In the genomic region with DNA sequence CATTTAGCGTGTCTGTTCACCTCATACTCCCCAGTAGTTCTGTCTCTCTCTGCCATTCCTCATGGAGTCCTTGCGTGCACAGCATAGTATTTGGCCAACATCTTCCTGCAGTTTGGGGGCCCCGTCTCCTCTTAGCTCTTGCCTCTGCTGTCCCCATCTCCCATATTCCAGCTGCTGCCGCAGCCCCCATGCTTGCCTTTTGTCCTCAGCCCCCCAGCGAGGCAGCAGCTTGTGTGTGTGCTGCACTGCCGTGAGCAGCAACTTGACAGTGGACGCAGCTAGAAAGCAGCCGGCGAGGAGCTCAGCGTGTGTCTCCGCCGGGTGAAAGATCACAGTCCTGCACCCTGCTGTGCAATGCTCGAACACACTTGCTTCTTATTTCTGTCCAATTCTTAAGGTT, we compare ENCODE assay signal across 22 cellular contexts.
DNase-seq lines count a peak whose midpoint lies in the region; ATAC-seq and TF ChIP-seq lines count a peak whose summit lies in the region.
"Had no signal": no experiment of that assay in that cellular context is flagged by ENCODE, and none has a peak within 500 bp of the region (broad histone marks: within the 10 kb centered on the region; RNA-seq: fewer than 3 reads in every experiment).

No MANE protein-coding gene starts in this region.

- in situ Hi-C loops in IMR-90 (cut with MboI; ENCODE audit: low sequenced_read_pairs) = loop anchor here (5.0 kb wide), 1 partner anchor 260 kb away; no protein-coding TSS in a partner anchor

- H3K4me1 ChIP-seq in IMR-90 (ENCODE audit: control insufficient read depth, insufficient read depth, low read length) (peaks cover 16% of the 10 kb centered on the region), trophoblast cell (ENCODE audit: control insufficient read depth in 1 of 2, insufficient read depth in 2 of 2, low read length in 2 of 2) (no peaks in the 10 kb centered on the region)
- H3K4me1 ChIP-seq: Peyer's patch, vagina had no signal

- H3K36me3 Mint-ChIP-seq in activated naive CD4-positive, alpha-beta T cell treated with anti-CD3 and anti-CD28 coated beads for 36 hours (ENCODE audit: low read depth) = no peaks in the 10 kb centered on the region
- H3K36me3 Mint-ChIP-seq in brain = no peaks in the 10 kb centered on the region
- H3K36me3 Mint-ChIP-seq in T-helper 17 cell (ENCODE audit: low read depth) = no peaks in the 10 kb centered on the region
- H3K36me3 Mint-ChIP-seq: CD8-positive, alpha-beta memory T cell; WTC11 had no signal

- no peaks in the 10 kb centered on the region for H3K36me3 ChIP-seq in IMR-90 (ENCODE audit: control insufficient read depth, insufficient read depth, low read length)
- H3K36me3 ChIP-seq in trophoblast cell (ENCODE audit: control insufficient read depth in 1 of 2, insufficient read depth in 2 of 2, low read length in 2 of 2) = no peaks in the 10 kb centered on the region
- H3K36me3 ChIP-seq: left lung, Peyer's patch, SJCRH30, vagina had no signal

- H3K9me3 ChIP-seq in IMR-90 (ENCODE audit: control insufficient read depth, insufficient read depth, low read length) = no peaks in the 10 kb centered on the region
- peaks cover 3% of the 10 kb centered on the region for H3K9me3 ChIP-seq in trophoblast cell (ENCODE audit: insufficient read depth, low read depth, low read length)
- H3K9me3 ChIP-seq in T-helper 17 cell (ENCODE audit: control insufficient read depth, low read length, poor library complexity, severe bottlenecking) = no peaks in the 10 kb centered on the region
- H3K9me3 ChIP-seq: left lung, Peyer's patch, SJCRH30, vagina had no signal

- H3K4me1 Mint-ChIP-seq in activated naive CD4-positive, alpha-beta T cell treated with anti-CD3 and anti-CD28 coated beads for 36 hours (ENCODE audit: low read depth) = peaks cover 44% of the 10 kb centered on the region
- peaks cover 50% of the 10 kb centered on the region for H3K4me1 Mint-ChIP-seq in brain
- peaks cover 14% of the 10 kb centered on the region for H3K4me1 Mint-ChIP-seq in T-helper 17 cell

- H2BK120ac ChIP-seq in IMR-90 (ENCODE audit: low read depth, low read length) (peak overlapping the region; percentile 12; the same call in 1 of the 2 replicates), trophoblast cell (ENCODE audit: insufficient read depth, low read length, poor library complexity) (no peak overlapping the region)

- H3K27ac ChIP-seq in IMR-90 (ENCODE audit: insufficient read depth, low read length) = no peak overlapping the region
- H3K27ac ChIP-seq in trophoblast cell (ENCODE audit: low read depth, low read length) = no peak overlapping the region
- H3K27ac ChIP-seq: left lung, Peyer's patch, SJCRH30, vagina had no signal

- H3K27me3 Mint-ChIP-seq in activated naive CD4-positive, alpha-beta T cell treated with anti-CD3 and anti-CD28 coated beads for 36 hours (ENCODE audit: low read depth) = no peaks in the 10 kb centered on the region
- H3K27me3 Mint-ChIP-seq in brain (peaks cover 4% of the 10 kb centered on the region), T-helper 17 cell (peaks cover 33% of the 10 kb centered on the region)
- H3K27me3 Mint-ChIP-seq: naive thymus-derived CD4-positive, alpha-beta T cell had no signal

- no peak overlapping the region for H2BK12ac ChIP-seq in trophoblast cell (ENCODE audit: low read length)

- H3K18ac ChIP-seq in IMR-90 (ENCODE audit: low read depth, low read length) (no peak overlapping the region), trophoblast cell (ENCODE audit: low read length) (no peak overlapping the region)

- H2BK15ac ChIP-seq in IMR-90 (ENCODE audit: low read depth, low read length) = no peak overlapping the region

- no peak overlapping the region for H2BK20ac ChIP-seq in IMR-90 (ENCODE audit: low read depth, low read length)

- no peak overlapping the region for H2AFZ ChIP-seq in IMR-90 (replicated peaks; ENCODE audit: low read length, poor library complexity)
- no peak overlapping the region for H2AFZ ChIP-seq in trophoblast cell (ENCODE audit: insufficient read depth, low read length, poor library complexity)

- POLR2A ChIA-PET in IMR-90 (lab: Charles Lee; ENCODE audit: unreplicated experiment) = no interaction called here

- H3K4me2 ChIP-seq in IMR-90 (ENCODE audit: low read depth, low read length) (no peak overlapping the region), trophoblast cell (ENCODE audit: low read length) (no peak overlapping the region)

- H4K12ac ChIP-seq in trophoblast cell (ENCODE audit: low read depth, low read length) = no peak overlapping the region

- H4K20me1 ChIP-seq in IMR-90 (ENCODE audit: insufficient read depth, low read length) = peaks cover 11% of the 10 kb centered on the region; the same call in 1 of the 2 replicates

- no TSS peak for BruUV-seq in IMR-90 (replicated peaks; lab: Mats Ljungman, UMichigan)

- TF ChIP-seq CTCF in IMR-90 (conservative IDR thresholded peaks at IDR 0.05; ENCODE audit: low read depth, low read length) (no peak), brain (conservative IDR thresholded peaks at IDR 0.05) (no peak)

- peak overlapping the region; percentile 42 for H2BK5ac ChIP-seq in IMR-90 (ENCODE audit: low read depth, low read length, poor library complexity, severe bottlenecking)
- H2BK5ac ChIP-seq in trophoblast cell (ENCODE audit: low read depth, low read length, poor library complexity) = no peak overlapping the region

- H3K14ac ChIP-seq in IMR-90 (replicated peaks; ENCODE audit: low read depth, low read length) (no peak overlapping the region), trophoblast cell (ENCODE audit: low read length) (no peak overlapping the region)

- H3K9me3 Mint-ChIP-seq in activated naive CD4-positive, alpha-beta T cell treated with anti-CD3 and anti-CD28 coated beads for 36 hours = no peaks in the 10 kb centered on the region
- peaks cover 0 to 9% (median 4%) of the 10 kb centered on the region in 5 experiments for H3K9me3 Mint-ChIP-seq in brain
- H3K9me3 Mint-ChIP-seq: CD8-positive, alpha-beta memory T cell; naive thymus-derived CD4-positive, alpha-beta T cell; WTC11 had no signal

- H3K27me3 ChIP-seq in IMR-90 (ENCODE audit: control insufficient read depth, insufficient read depth, low read length) (no peaks in the 10 kb centered on the region), trophoblast cell (ENCODE audit: insufficient read depth, low read length) (no peaks in the 10 kb centered on the region)
- H3K27me3 ChIP-seq: Peyer's patch, SJCRH30, vagina had no signal

- H3K4me3 ChIP-seq in IMR-90 (ENCODE audit: insufficient read depth, low read depth, low read length) (no peak overlapping the region), trophoblast cell (ENCODE audit: low read depth, low read length) (peak overlapping the region; percentile 23)
- H3K4me3 ChIP-seq: left lung, Peyer's patch, SJCRH30, vagina had no signal

- peak overlapping the region; percentile 19 for H3K27ac Mint-ChIP-seq in activated naive CD4-positive, alpha-beta T cell treated with anti-CD3 and anti-CD28 coated beads for 36 hours
- peak overlapping the region in 3 of 5 experiments; percentile 14 to 54 (median 44) for H3K27ac Mint-ChIP-seq in brain
- no peak overlapping the region for H3K27ac Mint-ChIP-seq in T-helper 17 cell
- H3K27ac Mint-ChIP-seq: activated CD8-positive, alpha-beta T cell treated with anti-CD3 and anti-CD28 coated beads, Interleukin-2, amount 10 ng/mL, durations not matched to agents 7 days and 5 days; CD8-positive, alpha-beta memory T cell; WTC11 had no signal

- no peak for DNase-seq in activated naive CD4-positive, alpha-beta T cell treated with anti-CD3 and anti-CD28 coated beads for 36 hours
- no peak for DNase-seq in activated naive CD4-positive, alpha-beta T cell treated with anti-CD3 and anti-CD28 coated beads, Interleukin-2, amount 50 U/mL, for 16 hours
- DNase-seq in IMR-90 (no peak), trophoblast cell (no peak), T-helper 17 cell (no peak)
- DNase-seq: activated CD8-positive, alpha-beta T cell treated with anti-CD3 and anti-CD28 coated beads, Interleukin-2, amount 10 ng/mL, durations not matched to agents 7 days and 5 days; aorta; CD8-positive, alpha-beta memory T cell; DMS53; GDM1; H7; left lung; naive thymus-derived CD4-positive, alpha-beta T cell; NCI-H1417; NCI-H524; Peyer's patch; SJCRH30; T-helper 9 cell had no signal

- H4K5ac ChIP-seq in IMR-90 (ENCODE audit: low read depth, low read length) = no peak overlapping the region

- H3K9me1 ChIP-seq in IMR-90 (ENCODE audit: insufficient read depth, low read length) = peaks cover 11% of the 10 kb centered on the region

- no peak overlapping the region for H3K4me3 Mint-ChIP-seq in activated naive CD4-positive, alpha-beta T cell treated with anti-CD3 and anti-CD28 coated beads for 36 hours
- H3K4me3 Mint-ChIP-seq in brain (no peak overlapping the region), T-helper 17 cell (no peak overlapping the region)
- H3K4me3 Mint-ChIP-seq: activated CD8-positive, alpha-beta T cell treated with anti-CD3 and anti-CD28 coated beads, Interleukin-2, amount 10 ng/mL, durations not matched to agents 7 days and 5 days; CD8-positive, alpha-beta memory T cell; naive thymus-derived CD4-positive, alpha-beta T cell; WTC11 had no signal

- H4K8ac ChIP-seq in IMR-90 (ENCODE audit: low read depth in 2 of 2, low read length in 2 of 2) (no peak overlapping the region), trophoblast cell (ENCODE audit: low read depth, low read length) (no peak overlapping the region)

- H3K23ac ChIP-seq in IMR-90 (ENCODE audit: low read depth, low read length) (no peak overlapping the region), trophoblast cell (ENCODE audit: low read length) (no peak overlapping the region)

- TF ChIP-seq POLR2A in IMR-90 (IDR thresholded peaks at IDR 0.05; ENCODE audit: low read depth, low read length) = no peak

- H3K9ac ChIP-seq in IMR-90 (ENCODE audit: low read depth, low read length) (no peak overlapping the region), trophoblast cell (ENCODE audit: low read length) (no peak overlapping the region)

- ATAC-seq in IMR-90 (ENCODE audit: low read depth) = no peak
- no peak for ATAC-seq in HG02588 (IDR thresholded peaks at IDR 0.05; ENCODE audit: unreplicated experiment)
- ATAC-seq in T-helper 17 cell = no peak
- ATAC-seq: activated CD8-positive, alpha-beta T cell treated with anti-CD3 and anti-CD28 coated beads, Interleukin-2, amount 10 ng/mL, durations not matched to agents 7 days and 5 days; left lung; naive thymus-derived CD4-positive, alpha-beta T cell; WTC11 had no signal

- H3K4ac ChIP-seq in IMR-90 (ENCODE audit: low read depth, low read length) (peak overlapping the region; percentile 51; the same call in 1 of the 2 replicates), trophoblast cell (ENCODE audit: low read depth, low read length) (no peak overlapping the region)

- H3K56ac ChIP-seq in IMR-90 (ENCODE audit: extremely low read depth, insufficient read depth, low read length) = no peak overlapping the region

- no peaks in the 10 kb centered on the region for H3K79me1 ChIP-seq in IMR-90 (ENCODE audit: low read depth in 1 of 2, low read length in 2 of 2)
- H3K79me1 ChIP-seq in trophoblast cell (ENCODE audit: low read length) = no peaks in the 10 kb centered on the region

- H3K79me2 ChIP-seq in trophoblast cell (ENCODE audit: control insufficient read depth, insufficient read depth, low read length, poor library complexity) = no peaks in the 10 kb centered on the region

- CTCF ChIA-PET in activated naive CD4-positive, alpha-beta T cell treated with anti-CD3 and anti-CD28 coated beads for 36 hours (lab: Charles Lee) = interaction anchor here (0.6 kb wide), 1 partner anchor 22 kb away, joined by 3 read pairs; no protein-coding TSS in a partner anchor
- CTCF ChIA-PET in IMR-90 (lab: Yijun Ruan, JAX) = no interaction called here

- H2AK5ac ChIP-seq in IMR-90 (ENCODE audit: low read depth, low read length) (peak overlapping the region; percentile 51; the same call in 1 of the 2 replicates), trophoblast cell (ENCODE audit: low read length) (no peak overlapping the region)

- H2AK9ac ChIP-seq in IMR-90 (replicated peaks; ENCODE audit: low read depth, low read length, poor library complexity) = no peak overlapping the region

- no peak for TF ChIP-seq RAD21 in IMR-90 (IDR thresholded peaks at IDR 0.05; ENCODE audit: low read length)

- no peak overlapping the region for H4K91ac ChIP-seq in IMR-90 (ENCODE audit: insufficient read depth, low read depth, low read length)
- H4K91ac ChIP-seq in trophoblast cell (ENCODE audit: low read depth, low read length) = no peak overlapping the region

- 60% methylated on average over 6 of the region's 13 CpGs; no CpG with 5 or more reads in 1 of the 2 experiments for WGBS in IMR-90 (ENCODE audit: extremely low coverage in 2 of 2, insufficient read length in 1 of 2), 2 experiments
- WGBS in trophoblast cell (ENCODE audit: extremely low coverage, insufficient coverage, insufficient read length) = no CpG with 5 or more reads among the region's 13 CpGs

- dilution Hi-C loops in IMR-90 (cut with HindIII; ENCODE audit: low sequenced_read_pairs, unreplicated experiment) = no loop called here

- intact Hi-C loops in activated naive CD4-positive, alpha-beta T cell treated with anti-CD3 and anti-CD28 coated beads for 36 hours (cut with micrococcal nuclease) = no loop called here
- intact Hi-C loops in IMR-90 (cut with micrococcal nuclease) = loop anchor here (5.0 kb wide), 1 partner anchor 175 kb away; a partner anchor contains a TSS
